ENCODE assay signal across 8 cellular contexts in genomic region chr1:119646521-119647227, GRCh38. TPM values are rescaled to one million over a fixed set of nuclear protein-coding genes. Genes with fewer than 3 reads are reported as not detected.
DNase-seq lines count a peak whose midpoint lies in the region; ATAC-seq, FAIRE-seq and TF ChIP-seq lines count a peak whose summit lies in the region.

No MANE protein-coding gene starts in this region.

- H3K9me3 ChIP-seq in SK-N-MC (ENCODE audit: low read depth, low read length) (no peaks in the 10 kb centered on the region), gastroesophageal sphincter (no peaks in the 10 kb centered on the region)

- no peaks in the 10 kb centered on the region for H3K27me3 ChIP-seq in gastroesophageal sphincter

- H3K4me1 ChIP-seq in gastroesophageal sphincter = peaks cover 0 to 36% (median 6%) of the 10 kb centered on the region in 3 donors

- H3K36me3 ChIP-seq in SK-N-MC (ENCODE audit: insufficient read depth, low read length) = no peaks in the 10 kb centered on the region
- no peaks in the 10 kb centered on the region for H3K36me3 ChIP-seq in gastroesophageal sphincter

- peak; percentile 23 for FAIRE-seq in H54 (lab: Jason Lieb, UNC)

- intact Hi-C loops in left colon (cut with DNase I, micrococcal nuclease) = no loop called here

- ATAC-seq in gastroesophageal sphincter (no peak), left colon (no peak), HG02588 (IDR thresholded peaks at IDR 0.05; ENCODE audit: unreplicated experiment) (no peak)

- WGBS in gastroesophageal sphincter (ENCODE audit: low coverage in 1 of 2), 2 donors = 54 to 68% methylated on average over 5 to 9 of the region's 15 CpGs

- TF ChIP-seq POLR2A in H54 (IDR thresholded peaks at IDR 0.05; ENCODE audit: low read depth, low read length) (no peak), gastroesophageal sphincter (IDR thresholded peaks at IDR 0.05) (no peak)

- H3K9ac ChIP-seq in SK-N-MC (ENCODE audit: insufficient read length) = no peak overlapping the region

- no peak for TF ChIP-seq EP300 in gastroesophageal sphincter (IDR thresholded peaks at IDR 0.05)

- no peak for TF ChIP-seq CTCF in gastroesophageal sphincter (IDR thresholded peaks at IDR 0.05)

- DNase-seq in H54 (ENCODE audit: insufficient read length, low spot score) = no peak
- no peak for DNase-seq in SK-N-MC (ENCODE audit: low read depth, low spot score)
- DNase-seq in renal cortical epithelial cell (ENCODE audit: low read depth) = peak; percentile 83
- no peak for DNase-seq in left colon
- no peak for DNase-seq in NCI-H524 treated with DMSO at 0.1 percent for 48 hours (lab: John Stamatoyannopoulos, UW)
- no peak for DNase-seq in SHP77 (lab: John Stamatoyannopoulos, UW)

- H3K4me3 ChIP-seq in SK-N-MC = peak overlapping the region; percentile 98
- H3K4me3 ChIP-seq in gastroesophageal sphincter = peak overlapping the region; percentile 65 to 86

- H3K27ac ChIP-seq in SK-N-MC = no peak overlapping the region
- peak overlapping the region in 1 of 4 donors; percentile 93 for H3K27ac ChIP-seq in gastroesophageal sphincter

RNA-seq across cellular contexts. Expression of gene ZNF697, which starts 1.4 kb away (rescaled TPM):
- total RNA-seq in gastroesophageal sphincter (1 to 10 TPM; 2.6 to 5.6 (median 4.6) TPM), renal cortical epithelial cell (6.4 and 15.0 TPM in 2 replicates), left colon (1 to 10 TPM; 2.0 to 3.1 TPM)
